20 cellular contexts compared by ENCODE assay signal in genomic region chr10:69902835-69903535, GRCh38.
DNase-seq lines count a peak whose midpoint lies in the region; ATAC-seq, FAIRE-seq and TF ChIP-seq lines count a peak whose summit lies in the region.
"Had no signal": no experiment of that assay in that cellular context is flagged by ENCODE, and none has a peak within 500 bp of the region (broad histone marks: within the 10 kb centered on the region; RNA-seq: fewer than 3 reads in every experiment).

No MANE protein-coding gene starts in this region.

- no peak overlapping the region for H3K23ac ChIP-seq in H1 (ENCODE audit: insufficient read length)

- no peak overlapping the region for H2AFZ ChIP-seq in H1 (ENCODE audit: low read length)
- H2AFZ ChIP-seq in neural progenitor cell (replicated peaks) = no peak overlapping the region
- H2AFZ ChIP-seq in hepatocyte = no peak overlapping the region

- H2BK15ac ChIP-seq in H1 (ENCODE audit: low read length) = no peak overlapping the region

- no peaks in the 10 kb centered on the region for H3K27me3 ChIP-seq in H1 (replicated peaks in 1 of 4; ENCODE audit: control insufficient read depth in 3 of 4, extremely low read depth in 1 of 4, insufficient read depth in 3 of 4, low read length in 3 of 4)
- H3K27me3 ChIP-seq in neural progenitor cell = no peaks in the 10 kb centered on the region
- no peaks in the 10 kb centered on the region for H3K27me3 ChIP-seq in hepatocyte
- H3K27me3 ChIP-seq: esophagus squamous epithelium had no signal

- no peak overlapping the region for H4K5ac ChIP-seq in H1 (ENCODE audit: insufficient read length, low read depth, low read length)

- H3K4me3 ChIP-seq in H1 (ENCODE audit: extremely low read depth in 1 of 4, insufficient read depth in 2 of 4, low read depth in 3 of 4, low read length in 4 of 4) = no peak overlapping the region
- no peak overlapping the region for H3K4me3 ChIP-seq in neural progenitor cell
- no peak overlapping the region for H3K4me3 ChIP-seq in hepatocyte
- H3K4me3 ChIP-seq: esophagus squamous epithelium had no signal

- ATAC-seq in Right ventricle myocardium superior (ENCODE audit: poor library complexity) = peak; percentile 19
- ATAC-seq in HG03025 (IDR thresholded peaks at IDR 0.05; ENCODE audit: low FRiP score, unreplicated experiment) = no peak
- ATAC-seq: effector memory CD8-positive, alpha-beta T cell; HCT116; stimulated activated memory B cell treated with anti-CD40 and anti-IgM and Interleukin-4, amounts not matched to agents 10 μg/mL and 1 μg/mL and 100 μg/mL, for 72 hours had no signal

- intact Hi-C loops in Right ventricle myocardium superior (cut with DNase I) (no loop called here), cardiac septum (cut with DNase I) (no loop called here)

- no peak for TF ChIP-seq EP300 in H1 (IDR thresholded peaks at IDR 0.05; ENCODE audit: borderline replicate concordance in 1 of 2, low read depth in 2 of 2, low read length in 2 of 2)

- H3K23me2 ChIP-seq in H1 (ENCODE audit: low read depth, low read length) = peaks cover 2% of the 10 kb centered on the region; the same call in 1 of the 2 replicates

- H3K79me1 ChIP-seq in H1 (ENCODE audit: low read depth, low read length) = no peaks in the 10 kb centered on the region

- no peak overlapping the region for H3K4me3 Mint-ChIP-seq in neural progenitor cell
- H3K4me3 Mint-ChIP-seq: activated naive CD4-positive, alpha-beta T cell treated with anti-CD3 and anti-CD28 coated beads, Interleukin-2, amount 10 ng/mL, durations not matched to agents 7 days and 5 days; B cell; effector memory CD8-positive, alpha-beta T cell; stimulated activated memory B cell treated with anti-CD40 and anti-IgM and Interleukin-4, amounts not matched to agents 10 μg/mL and 1 μg/mL and 100 μg/mL, for 72 hours had no signal

- TF ChIP-seq POLR2A in H1 (IDR thresholded peaks at IDR 0.05; ENCODE audit: control extremely low read depth in 1 of 2, low read depth in 2 of 2, low read length in 2 of 2) = no peak

- H2AK5ac ChIP-seq in H1 (ENCODE audit: low read depth, low read length) = no peak overlapping the region

- no peak for TF ChIP-seq RAD21 in H1 (IDR thresholded peaks at IDR 0.05 in 1 of 2, conservative IDR thresholded peaks at IDR 0.05 in 1 of 2; ENCODE audit: low read depth in 2 of 2, low read length in 2 of 2)

- H2BK5ac ChIP-seq in H1 (ENCODE audit: low read depth, low read length) = no peak overlapping the region; the same call in 1 of the 2 replicates

- H3K4me1 ChIP-seq in H1 (replicated peaks in 1 of 4; ENCODE audit: control insufficient read depth in 3 of 4, insufficient read depth in 4 of 4, low read length in 3 of 4) = peaks cover 0 to 13% (median 6%) of the 10 kb centered on the region in 4 experiments; a peak in 3 of 7 replicates
- H3K4me1 ChIP-seq in neural progenitor cell = peaks cover 40% of the 10 kb centered on the region
- H3K4me1 ChIP-seq in hepatocyte (ENCODE audit: insufficient read depth) = peaks cover 21% of the 10 kb centered on the region

- H2BK12ac ChIP-seq in H1 (ENCODE audit: low read depth, low read length) = no peak overlapping the region

- no peak overlapping the region for H2BK120ac ChIP-seq in H1 (replicated peaks; ENCODE audit: low read depth, low read length)

- peaks cover 19% of the 10 kb centered on the region for H3K27me3 Mint-ChIP-seq in neural progenitor cell (ENCODE audit: insufficient read depth, low read depth)
- H3K27me3 Mint-ChIP-seq: B cell; stimulated activated memory B cell treated with anti-CD40 and anti-IgM and Interleukin-4, amounts not matched to agents 10 μg/mL and 1 μg/mL and 100 μg/mL, for 72 hours had no signal

- H4K91ac ChIP-seq in H1 (replicated peaks; ENCODE audit: insufficient read length, low read length) = no peak overlapping the region

- no peaks in the 10 kb centered on the region for H3K9me3 ChIP-seq in H1 (ENCODE audit: insufficient read depth in 2 of 2, low read depth in 1 of 2, low read length in 1 of 2)
- no peaks in the 10 kb centered on the region for H3K9me3 ChIP-seq in neural progenitor cell (ENCODE audit: low read depth)
- H3K9me3 ChIP-seq in hepatocyte (ENCODE audit: low read depth) = no peaks in the 10 kb centered on the region
- H3K9me3 ChIP-seq: esophagus squamous epithelium had no signal

- H4K20me1 ChIP-seq in H1 (replicated peaks in 1 of 2; ENCODE audit: control insufficient read depth in 1 of 2, insufficient read depth in 2 of 2, low read length in 2 of 2) = no peaks in the 10 kb centered on the region
- no peaks in the 10 kb centered on the region for H4K20me1 ChIP-seq in neural progenitor cell (ENCODE audit: low read depth)
- H4K20me1 ChIP-seq in hepatocyte (ENCODE audit: insufficient read depth, poor library complexity, severe bottlenecking) = no peaks in the 10 kb centered on the region

- DNase-seq in Right ventricle myocardium superior (no peak), cardiac septum (ENCODE audit: low spot score) (no peak), H1 (ENCODE audit: low read depth in 1 of 2, low spot score in 2 of 2) (no peak), neural progenitor cell (ENCODE audit: low spot score) (no peak), ureter (ENCODE audit: low spot score) (peak; percentile 54), hepatocyte (ENCODE audit: low spot score) (no peak), DMS153 treated with DMSO at 0.1 percent for 48 hours (lab: John Stamatoyannopoulos, UW; ENCODE audit: unreplicated experiment) (no peak)
- DNase-seq: activated naive CD4-positive, alpha-beta T cell treated with anti-CD3 and anti-CD28 coated beads, Interleukin-2, amount 10 ng/mL, durations not matched to agents 7 days and 5 days; activated T-cell treated with anti-CD3 and anti-CD28 coated beads, Interleukin-2, amount 50 U/mL, for 48 hours; COR-L47; effector memory CD8-positive, alpha-beta T cell; esophagus squamous epithelium; Kasumi-1; NCI-H1105; NCI-H446 treated with DMSO at 0.1 percent for 48 hours; NK-92 treated with Interleukin-12 subunit alpha and Interleukin-12 subunit beta, amount 100 ng/mL, for 24 hours had no signal

- H3K4me2 ChIP-seq in H1 (ENCODE audit: insufficient read depth in 1 of 2, low read depth in 2 of 2, low read length in 2 of 2) (no peak overlapping the region), neural progenitor cell (no peak overlapping the region), hepatocyte (no peak overlapping the region)

- H3K9ac ChIP-seq in H1 (replicated peaks in 1 of 4; ENCODE audit: extremely low read depth in 1 of 4, low read depth in 3 of 4, low read length in 3 of 4) (no peak overlapping the region), neural progenitor cell (no peak overlapping the region)

- no peak overlapping the region for H3K27ac ChIP-seq in H1 (ENCODE audit: low read depth, low read length)
- H3K27ac ChIP-seq in neural progenitor cell = no peak overlapping the region
- no peak overlapping the region for H3K27ac ChIP-seq in hepatocyte
- H3K27ac ChIP-seq: esophagus squamous epithelium had no signal

- no peaks in the 10 kb centered on the region for H3K36me3 ChIP-seq in H1 (ENCODE audit: control insufficient read depth in 2 of 4, insufficient read depth in 4 of 4, low read length in 3 of 4)
- H3K36me3 ChIP-seq in neural progenitor cell = no peaks in the 10 kb centered on the region
- H3K36me3 ChIP-seq in hepatocyte (replicated peaks; ENCODE audit: insufficient read depth, low read depth) = no peaks in the 10 kb centered on the region
- H3K36me3 ChIP-seq: esophagus squamous epithelium had no signal

- peak overlapping the region; percentile 94 for H3K27ac Mint-ChIP-seq in neural progenitor cell
- H3K27ac Mint-ChIP-seq: activated naive CD4-positive, alpha-beta T cell treated with anti-CD3 and anti-CD28 coated beads, Interleukin-2, amount 10 ng/mL, durations not matched to agents 7 days and 5 days; B cell; effector memory CD8-positive, alpha-beta T cell; stimulated activated memory B cell treated with anti-CD40 and anti-IgM and Interleukin-4, amounts not matched to agents 10 μg/mL and 1 μg/mL and 100 μg/mL, for 72 hours had no signal

- H3K4me1 Mint-ChIP-seq in neural progenitor cell = peaks cover 41% of the 10 kb centered on the region
- H3K4me1 Mint-ChIP-seq: activated naive CD4-positive, alpha-beta T cell treated with anti-CD3 and anti-CD28 coated beads, Interleukin-2, amount 10 ng/mL, durations not matched to agents 7 days and 5 days; B cell; stimulated activated memory B cell treated with anti-CD40 and anti-IgM and Interleukin-4, amounts not matched to agents 10 μg/mL and 1 μg/mL and 100 μg/mL, for 72 hours had no signal

- POLR2A ChIA-PET in H1 (lab: Charles Lee; ENCODE audit: partially characterized antibody) = no interaction called here

- FAIRE-seq in H1 (lab: Jason Lieb, UNC) = no peak

- no peaks in the 10 kb centered on the region for H3K9me3 Mint-ChIP-seq in neural progenitor cell
- H3K9me3 Mint-ChIP-seq: activated naive CD4-positive, alpha-beta T cell treated with anti-CD3 and anti-CD28 coated beads, Interleukin-2, amount 10 ng/mL, durations not matched to agents 7 days and 5 days; effector memory CD8-positive, alpha-beta T cell; stimulated activated memory B cell treated with anti-CD40 and anti-IgM and Interleukin-4, amounts not matched to agents 10 μg/mL and 1 μg/mL and 100 μg/mL, for 72 hours had no signal

- CTCF ChIA-PET in H1 (lab: Charles Lee; ENCODE audit: partially characterized antibody) = interaction anchor here (0.8 to 8.3 kb wide), 7 partner anchors 13 to 114 kb away, joined by 3 to 78 read pairs (median 9); no protein-coding TSS in a partner anchor

- no peak overlapping the region for H2BK20ac ChIP-seq in H1 (ENCODE audit: low read length)

- H3K14ac ChIP-seq in H1 (ENCODE audit: insufficient read length) = no peak overlapping the region

- H3K36me3 Mint-ChIP-seq in neural progenitor cell = no peaks in the 10 kb centered on the region
- H3K36me3 Mint-ChIP-seq: activated naive CD4-positive, alpha-beta T cell treated with anti-CD3 and anti-CD28 coated beads, Interleukin-2, amount 10 ng/mL, durations not matched to agents 7 days and 5 days; stimulated activated memory B cell treated with anti-CD40 and anti-IgM and Interleukin-4, amounts not matched to agents 10 μg/mL and 1 μg/mL and 100 μg/mL, for 72 hours had no signal

- no peaks in the 10 kb centered on the region for H3K9me2 ChIP-seq in hepatocyte (replicated peaks; ENCODE audit: insufficient read depth)

- peaks cover 25% of the 10 kb centered on the region for H3F3A ChIP-seq in neural progenitor cell (ENCODE audit: low read depth)

- H3K18ac ChIP-seq in H1 (ENCODE audit: extremely low read depth, low read length) = no peak overlapping the region

- H3K4ac ChIP-seq in H1 (replicated peaks; ENCODE audit: insufficient read length, low read depth, low read length) = no peak overlapping the region

- H4K8ac ChIP-seq in H1 (ENCODE audit: extremely low read depth, insufficient read depth, low read length) = peak overlapping the region; percentile 40; the same call in 1 of the 2 replicates

- no peak for TF ChIP-seq CTCF in H1 (IDR thresholded peaks at IDR 0.05; ENCODE audit: control extremely low read depth in 1 of 3, insufficient read depth in 1 of 3, low read depth in 1 of 3, low read length in 3 of 3)
- TF ChIP-seq CTCF in neural progenitor cell (IDR thresholded peaks at IDR 0.05) = no peak
- no peak for TF ChIP-seq CTCF in hepatocyte (IDR thresholded peaks at IDR 0.05; ENCODE audit: poor library complexity)

- H3K79me2 ChIP-seq in H1 (ENCODE audit: control insufficient read depth in 1 of 2, insufficient read depth in 2 of 2, low read length in 2 of 2) (no peaks in the 10 kb centered on the region), neural progenitor cell (ENCODE audit: low read depth) (no peaks in the 10 kb centered on the region), hepatocyte (no peaks in the 10 kb centered on the region)

- 78% methylated on average over 7 of the region's 7 CpGs; no CpG with 5 or more reads in 1 of the 2 experiments for WGBS in H1 (ENCODE audit: extremely low coverage in 1 of 2, insufficient coverage in 1 of 2, insufficient read length in 1 of 2, insufficient replicate concordance in 2 of 2, low coverage in 1 of 2, low lambda C conversion rate in 2 of 2, missing lambda C conversion rate in 1 of 2), 2 experiments
- WGBS in hepatocyte (ENCODE audit: low lambda C conversion rate, missing lambda C conversion rate) = 90% methylated on average over 7 of the region's 7 CpGs

- H3K56ac ChIP-seq in H1 (replicated peaks; ENCODE audit: insufficient read length, low read depth, low read length) = no peak overlapping the region
